Comparison of ENCODE assay signal across 11 cellular contexts in the genomic region with DNA sequence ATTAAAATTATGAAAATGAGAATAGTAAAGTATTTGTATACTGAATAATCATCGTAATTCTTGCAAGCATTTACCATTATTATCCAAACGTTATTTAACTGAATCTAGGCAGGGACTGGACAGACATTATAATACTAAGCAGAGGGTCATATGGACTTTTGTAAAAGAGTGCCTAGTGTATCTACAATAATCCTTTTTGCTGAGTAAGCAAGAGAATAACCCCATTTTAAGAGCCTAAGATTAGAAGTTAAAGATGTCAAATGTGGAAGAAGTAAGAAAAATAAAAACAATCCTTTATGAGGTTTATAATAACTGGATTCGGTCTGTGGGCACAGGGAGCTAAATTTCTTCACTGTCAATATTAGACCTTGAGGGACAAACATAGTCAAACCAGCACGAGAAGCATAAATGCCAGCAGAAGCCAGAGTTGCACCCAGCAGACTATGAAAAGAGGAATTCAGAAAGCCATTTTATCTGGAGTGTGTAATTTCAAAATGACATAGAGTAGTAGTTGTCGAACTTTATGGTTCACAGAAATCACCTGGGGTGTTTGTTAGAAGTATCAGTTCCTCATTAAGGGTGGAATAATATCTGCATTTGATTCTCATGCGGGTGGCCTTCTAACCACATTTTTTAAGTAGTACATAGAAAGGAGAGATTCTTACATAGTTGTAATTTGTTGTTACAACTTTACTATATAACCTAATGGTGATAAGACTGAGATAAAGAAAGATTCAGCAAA. TPM values are rescaled to one million over a fixed set of nuclear protein-coding genes. Genes with fewer than 3 reads are reported as not detected.
DNase-seq lines count a peak whose midpoint lies in the region; ATAC-seq and TF ChIP-seq lines count a peak whose summit lies in the region.
"Had no signal": no experiment of that assay in that cellular context is flagged by ENCODE, and none has a peak within 500 bp of the region (broad histone marks: within the 10 kb centered on the region; RNA-seq: fewer than 3 reads in every experiment).

No MANE protein-coding gene starts in this region.

- H3K27me3 Mint-ChIP-seq in activated T-cell treated with anti-CD3 and anti-CD28 coated beads, Interleukin-2, amount 50 U/mL, for 24 hours, result peaks cover 16% of the 10 kb centered on the region

- peaks cover 0 to 3% of the 10 kb centered on the region in 2 experiments; a peak in 1 of 4 replicates for H3K4me1 ChIP-seq in SK-N-SH (ENCODE audit: control insufficient read depth in 1 of 2, insufficient read depth in 2 of 2, low read depth in 1 of 2, low read length in 1 of 2)

- no peak overlapping the region for H3K4me3 Mint-ChIP-seq in activated T-cell treated with anti-CD3 and anti-CD28 coated beads, Interleukin-2, amount 50 U/mL, for 24 hours

- 79% methylated on average over 6 of the region's 6 CpGs for WGBS in SK-N-SH (ENCODE audit: low lambda C conversion rate)

- POLR2A ChIA-PET in SK-N-SH (lab: Yijun Ruan, JAX), result no interaction called here

- no peak for TF ChIP-seq CTCF in GM06990 (IDR thresholded peaks at IDR 0.05; ENCODE audit: insufficient read depth, low read length, poor library complexity, severe bottlenecking)
- TF ChIP-seq CTCF in SK-N-SH (IDR thresholded peaks at IDR 0.05), result no peak

- no peaks in the 10 kb centered on the region for H3K79me2 ChIP-seq in SK-N-SH (ENCODE audit: insufficient read depth)

- no peaks in the 10 kb centered on the region for H3K36me3 ChIP-seq in GM06990 (ENCODE audit: control insufficient read depth, insufficient read depth, low read length)
- H3K36me3 ChIP-seq in SK-N-SH (replicated peaks in 1 of 2; ENCODE audit: control insufficient read depth in 1 of 2, insufficient read depth in 2 of 2, low read length in 1 of 2), result no peaks in the 10 kb centered on the region

- no peak overlapping the region for H3K27ac ChIP-seq in SK-N-SH (ENCODE audit: low read depth in 2 of 2, low read length in 1 of 2)
- H3K27ac ChIP-seq: SK-N-MC had no signal

- CTCF ChIA-PET in SK-N-SH (lab: Yijun Ruan, JAX), result no interaction called here

- ATAC-seq in GM19351 (IDR thresholded peaks at IDR 0.05; ENCODE audit: unreplicated experiment) (peak; percentile 96), HG02798 (IDR thresholded peaks at IDR 0.05; ENCODE audit: poor library complexity, unreplicated experiment) (peak; percentile 91), HG03521 (IDR thresholded peaks at IDR 0.05; ENCODE audit: unreplicated experiment) (peak; percentile 96)

- no peak for TF ChIP-seq RAD21 in SK-N-SH (IDR thresholded peaks at IDR 0.05; ENCODE audit: low read length)

- no peak overlapping the region for H3K9ac ChIP-seq in SK-N-SH

- no peak for TF ChIP-seq EP300 in SK-N-SH (IDR thresholded peaks at IDR 0.05; ENCODE audit: borderline replicate concordance in 1 of 2, low read depth in 1 of 2, low read length in 1 of 2)

- H4K20me1 ChIP-seq in SK-N-SH (ENCODE audit: insufficient read depth), result no peaks in the 10 kb centered on the region

- H3K9me3 Mint-ChIP-seq in activated T-cell treated with anti-CD3 and anti-CD28 coated beads, Interleukin-2, amount 50 U/mL, for 24 hours, result peaks cover 3% of the 10 kb centered on the region

- no peaks in the 10 kb centered on the region for H3K36me3 Mint-ChIP-seq in activated T-cell treated with anti-CD3 and anti-CD28 coated beads, Interleukin-2, amount 50 U/mL, for 24 hours (ENCODE audit: low read depth)

- no peak overlapping the region for H2AFZ ChIP-seq in SK-N-SH (ENCODE audit: low read depth)

- H3K4me2 ChIP-seq in SK-N-SH, result no peak overlapping the region

- H3F3A ChIP-seq in SK-N-SH (replicated peaks; ENCODE audit: insufficient read depth), result no peaks in the 10 kb centered on the region

- no peaks in the 10 kb centered on the region for H3K27me3 ChIP-seq in GM06990 (replicated peaks; ENCODE audit: control insufficient read depth, insufficient read depth, low read length)
- no peaks in the 10 kb centered on the region for H3K27me3 ChIP-seq in SK-N-SH (ENCODE audit: insufficient read depth)

- no peaks in the 10 kb centered on the region for H3K9me2 ChIP-seq in SK-N-SH

- H3K4me1 Mint-ChIP-seq in activated T-cell treated with anti-CD3 and anti-CD28 coated beads, Interleukin-2, amount 50 U/mL, for 24 hours (ENCODE audit: low read depth), result no peaks in the 10 kb centered on the region

- H3K4me3 ChIP-seq in GM06990 (replicated peaks; ENCODE audit: low read depth, low read length) (no peak overlapping the region), SK-N-SH (ENCODE audit: low read depth in 2 of 2, low read length in 1 of 2) (no peak overlapping the region)

- no peaks in the 10 kb centered on the region for H3K9me3 ChIP-seq in SK-N-SH

- DNase-seq in GM06990 (ENCODE audit: extremely low read depth, insufficient read length), result peak; percentile 51
- DNase-seq in 8988T, result no peak
- no peak for DNase-seq in activated effector memory CD4-positive, alpha-beta T cell treated with anti-CD3 and anti-CD28 coated beads, Interleukin-2, amount 50 U/mL, for 16 hours
- no peak for DNase-seq in SK-N-SH
- DNase-seq in activated T-cell treated with anti-CD3 and anti-CD28 coated beads, Interleukin-2, amount 50 U/mL, for 24 hours, result no peak
- DNase-seq: activated CD4-positive, alpha-beta T cell treated with anti-CD3 and anti-CD28 coated beads, Interleukin-2, amount 50 U/mL, for 1 hour; stimulated activated naive CD4-positive, alpha-beta T cell treated with Interleukin-2 at 50 U/mL for 16 hours had no signal

- H3K27ac Mint-ChIP-seq in activated T-cell treated with anti-CD3 and anti-CD28 coated beads, Interleukin-2, amount 50 U/mL, for 24 hours, result no peak overlapping the region

TF ChIP-seq in SK-N-SH, 30 proteins besides CTCF, POLR2A, EP300 and RAD21:
- TF ChIP-seq JUND (IDR thresholded peaks at IDR 0.05), result no peak
- no peak for TF ChIP-seq ELF1 (IDR thresholded peaks at IDR 0.05)
- TF ChIP-seq, protein P1, sequence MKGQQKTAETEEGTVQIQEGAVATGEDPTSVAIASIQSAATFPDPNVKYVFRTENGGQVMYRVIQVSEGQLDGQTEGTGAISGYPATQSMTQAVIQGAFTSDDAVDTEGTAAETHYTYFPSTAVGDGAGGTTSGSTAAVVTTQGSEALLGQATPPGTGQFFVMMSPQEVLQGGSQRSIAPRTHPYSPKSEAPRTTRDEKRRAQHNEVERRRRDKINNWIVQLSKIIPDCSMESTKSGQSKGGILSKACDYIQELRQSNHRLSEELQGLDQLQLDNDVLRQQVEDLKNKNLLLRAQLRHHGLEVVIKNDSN (IDR thresholded peaks at IDR 0.05; ENCODE audit: borderline replicate concordance, low read depth), result no peak
- no peak for TF ChIP-seq GABPA (IDR thresholded peaks at IDR 0.05; ENCODE audit: low read depth)
- no peak for TF ChIP-seq YY1 (IDR thresholded peaks at IDR 0.05; ENCODE audit: low read depth)
- TF ChIP-seq, protein P2, sequence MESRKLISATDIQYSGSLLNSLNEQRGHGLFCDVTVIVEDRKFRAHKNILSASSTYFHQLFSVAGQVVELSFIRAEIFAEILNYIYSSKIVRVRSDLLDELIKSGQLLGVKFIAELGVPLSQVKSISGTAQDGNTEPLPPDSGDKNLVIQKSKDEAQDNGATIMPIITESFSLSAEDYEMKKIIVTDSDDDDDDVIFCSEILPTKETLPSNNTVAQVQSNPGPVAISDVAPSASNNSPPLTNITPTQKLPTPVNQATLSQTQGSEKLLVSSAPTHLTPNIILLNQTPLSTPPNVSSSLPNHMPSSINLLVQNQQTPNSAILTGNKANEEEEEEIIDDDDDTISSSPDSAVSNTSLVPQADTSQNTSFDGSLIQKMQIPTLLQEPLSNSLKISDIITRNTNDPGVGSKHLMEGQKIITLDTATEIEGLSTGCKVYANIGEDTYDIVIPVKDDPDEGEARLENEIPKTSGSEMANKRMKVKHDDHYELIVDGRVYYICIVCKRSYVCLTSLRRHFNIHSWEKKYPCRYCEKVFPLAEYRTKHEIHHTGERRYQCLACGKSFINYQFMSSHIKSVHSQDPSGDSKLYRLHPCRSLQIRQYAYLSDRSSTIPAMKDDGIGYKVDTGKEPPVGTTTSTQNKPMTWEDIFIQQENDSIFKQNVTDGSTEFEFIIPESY (IDR thresholded peaks at IDR 0.05; ENCODE audit: borderline replicate concordance, low read depth), result no peak
- no peak for TF ChIP-seq RXRA (IDR thresholded peaks at IDR 0.05; ENCODE audit: borderline replicate concordance, low read depth)
- TF ChIP-seq EZH2phosphoT487 (IDR thresholded peaks at IDR 0.05; ENCODE audit: borderline replicate concordance, low read depth), result no peak
- TF ChIP-seq FOSL2 (IDR thresholded peaks at IDR 0.05; ENCODE audit: borderline replicate concordance, low read depth), result no peak
- TF ChIP-seq RCOR1 (IDR thresholded peaks at IDR 0.05; ENCODE audit: low read length), result no peak
- TF ChIP-seq POLR2AphosphoS5 (IDR thresholded peaks at IDR 0.05; ENCODE audit: low read depth, low read length), result no peak
- TF ChIP-seq FOXM1 (IDR thresholded peaks at IDR 0.05; ENCODE audit: low read depth), result no peak

RNA-seq across cellular contexts. Expression of a gene that starts 39.7 kb away (rescaled TPM):
- polyA plus RNA-seq in SK-N-SH (2012; rRNA removed), result 10.0 and 10.1 TPM in 2 replicates
- polyA plus RNA-seq in SK-N-SH (2012; cell fraction: cytosol; rRNA removed), result 11.0 and 11.4 TPM in 2 replicates
- polyA plus RNA-seq in SK-N-SH (2012; cell fraction: nucleus; rRNA removed), result 16.8 and 19.1 TPM in 2 replicates
